ENCODE assay signal across 16 cellular contexts in genomic region chr12:105014603-105015002, GRCh38. TPM values are rescaled to one million over a fixed set of nuclear protein-coding genes. Genes with fewer than 3 reads are reported as not detected.
DNase-seq lines count a peak whose midpoint lies in the region; ATAC-seq and TF ChIP-seq lines count a peak whose summit lies in the region.
"Had no signal": no experiment of that assay in that cellular context is flagged by ENCODE, and none has a peak within 500 bp of the region (broad histone marks: within the 10 kb centered on the region; RNA-seq: fewer than 3 reads in every experiment).

No MANE protein-coding gene starts in this region.

- no peak overlapping the region for H3K4me3 Mint-ChIP-seq in glutamatergic neuron (ENCODE audit: unreplicated experiment)
- H3K4me3 Mint-ChIP-seq: B cell; CD4-positive, CD25-positive, alpha-beta regulatory T cell; CD8-positive, alpha-beta T cell; GM23338; H9 had no signal

- H3K4me1 Mint-ChIP-seq in glutamatergic neuron (ENCODE audit: low read depth, unreplicated experiment), result peaks cover 31% of the 10 kb centered on the region
- H3K4me1 Mint-ChIP-seq: B cell had no signal

- no peaks in the 10 kb centered on the region for H3K9me3 ChIP-seq in upper lobe of right lung
- H3K9me3 ChIP-seq: Caco-2 had no signal

- H3K36me3 Mint-ChIP-seq in glutamatergic neuron (ENCODE audit: unreplicated experiment), result peaks cover 30% of the 10 kb centered on the region

- intact Hi-C loops in upper lobe of right lung (cut with DNase I), result no loop called here

- TF ChIP-seq CTCF in glutamatergic neuron (IDR thresholded peaks at IDR 0.05; ENCODE audit: partially characterized antibody, unreplicated experiment) (no peak), upper lobe of right lung (IDR thresholded peaks at IDR 0.05) (no peak)

- DNase-seq in LHCN-M2 (ENCODE audit: low read depth), result peak; percentile 30
- no peak for DNase-seq in glutamatergic neuron
- peak; percentile 26 for DNase-seq in myocyte (ENCODE audit: low read depth)
- no peak for DNase-seq in AML-193 (lab: John Stamatoyannopoulos, UW)
- DNase-seq in upper lobe of right lung, result no peak
- DNase-seq: Caco-2; CD4-positive, CD25-positive, alpha-beta regulatory T cell; CD8-positive, alpha-beta T cell; DMS153; DND-41; H9 had no signal

- H3K4me3 ChIP-seq in upper lobe of right lung, result no peak overlapping the region
- H3K4me3 ChIP-seq: BLaER1, GM23338 had no signal

- peaks cover 11% of the 10 kb centered on the region for H3K9me3 Mint-ChIP-seq in glutamatergic neuron (ENCODE audit: unreplicated experiment)

- H3K27ac Mint-ChIP-seq in glutamatergic neuron (ENCODE audit: unreplicated experiment), result peak overlapping the region; percentile 94
- H3K27ac Mint-ChIP-seq: B cell; CD8-positive, alpha-beta T cell; GM23338; H9 had no signal

- peaks cover 6% of the 10 kb centered on the region for H3K36me3 ChIP-seq in upper lobe of right lung

- H3K4me1 ChIP-seq in upper lobe of right lung, result no peaks in the 10 kb centered on the region
- H3K4me1 ChIP-seq: BLaER1, Caco-2 had no signal

- no peak overlapping the region for H3K27ac ChIP-seq in upper lobe of right lung
- H3K27ac ChIP-seq: BLaER1, C4-2B had no signal

- H3K27me3 Mint-ChIP-seq in glutamatergic neuron (ENCODE audit: unreplicated experiment), result no peaks in the 10 kb centered on the region
- H3K27me3 Mint-ChIP-seq: B cell; CD4-positive, CD25-positive, alpha-beta regulatory T cell had no signal

- H3K27me3 ChIP-seq in upper lobe of right lung, result no peaks in the 10 kb centered on the region
- H3K27me3 ChIP-seq: BLaER1 had no signal

- ATAC-seq in upper lobe of right lung (no peak), GM19351 (IDR thresholded peaks at IDR 0.05; ENCODE audit: unreplicated experiment) (no peak)
- ATAC-seq: CD8-positive, alpha-beta T cell; GM23338 had no signal

RNA-seq across cellular contexts. Expression of gene NOPCHAP1, which starts 28.5 kb away (rescaled TPM):
- total RNA-seq in LHCN-M2 (2014; rRNA removed) (3.2 and 3.8 TPM in 2 replicates), glutamatergic neuron (ENCODE audit: unreplicated experiment) (19.3 TPM), myocyte (3.9 and 6.1 TPM in 2 replicates), upper lobe of right lung (11.5 TPM)
- 15.6 TPM for polyA plus RNA-seq in LHCN-M2 (2012)
- polyA plus RNA-seq in myocyte (2012), result 9.8 TPM

RNA-seq across cellular contexts. Expression of gene SLC41A2, which starts 56.5 kb away (rescaled TPM):
- total RNA-seq in LHCN-M2 (2014; rRNA removed) (2.2 and 2.4 TPM in 2 replicates), glutamatergic neuron (ENCODE audit: unreplicated experiment) (12.0 TPM), myocyte (8.9 and 9.7 TPM in 2 replicates), upper lobe of right lung (28.6 TPM)
- 1.3 TPM for polyA plus RNA-seq in LHCN-M2 (2012)
- 7.4 TPM for polyA plus RNA-seq in myocyte (2012)

Comparison
In these comparisons a context has a peak if more than half of its experiments do, and no peak if none do; other contexts are left out.
1. DNase-seq: peak in LHCN-M2 (single experiment) and myocyte (single experiment); none in glutamatergic neuron (single experiment), AML-193 (0 of 2) and upper lobe of right lung (single experiment).